Comparison of ENCODE assay signal across 8 cellular contexts in genomic region chr11:10623797-10624761, GRCh38. TPM values are rescaled to one million over a fixed set of nuclear protein-coding genes. Genes with fewer than 3 reads are reported as not detected.
DNase-seq lines count a peak whose midpoint lies in the region; ATAC-seq and TF ChIP-seq lines count a peak whose summit lies in the region.

No MANE protein-coding gene starts in this region.

- peak in 1 of 3 experiments; percentile 18 for TF ChIP-seq CTCF in vagina (IDR thresholded peaks at IDR 0.05)

- peak overlapping the region; percentile 27 for H3K27ac ChIP-seq in angular gyrus (ENCODE audit: low read depth, low read length)
- H3K27ac ChIP-seq in vagina, result peak overlapping the region; percentile 37

- peaks cover 26% of the 10 kb centered on the region for H3K4me1 ChIP-seq in vagina

- ATAC-seq in left lobe of liver (peak; percentile 32), GM21423 (IDR thresholded peaks at IDR 0.05; ENCODE audit: unreplicated experiment) (no peak)

- intact Hi-C loops in vagina (cut with DNase I), result loop anchor here (10.0 kb wide), 1 partner anchor 111 kb away; no protein-coding TSS in a partner anchor

- no peaks in the 10 kb centered on the region for H3K9me3 ChIP-seq in vagina

- peak; percentile 70 for DNase-seq in NCI-H82 (lab: John Stamatoyannopoulos, UW)
- no peak for DNase-seq in NCI-H82 treated with DMSO at 0.1 percent for 48 hours (lab: John Stamatoyannopoulos, UW; ENCODE audit: unreplicated experiment)
- DNase-seq in NCI-H1105 (lab: John Stamatoyannopoulos, UW), result peak; percentile 39
- no peak for DNase-seq in left lobe of liver (ENCODE audit: low spot score)
- DNase-seq in vagina (ENCODE audit: extremely low spot score in 2 of 2), result no peak
- no peak for DNase-seq in activated CD4-positive, CD25-positive, alpha-beta regulatory T cell (lab: John Stamatoyannopoulos, UW)

- H3K27me3 ChIP-seq in vagina, result no peaks in the 10 kb centered on the region

- TF ChIP-seq POLR2A in vagina (IDR thresholded peaks at IDR 0.05), result no peak

- H3K36me3 ChIP-seq in vagina, result no peaks in the 10 kb centered on the region

- no peak overlapping the region for H3K4me3 ChIP-seq in vagina

RNA-seq across cellular contexts. Expression of gene LYVE1, which starts 55.6 kb away (rescaled TPM):
- total RNA-seq in left lobe of liver (25.6 TPM), vagina (62.9 TPM)

Comparison
In these comparisons a context has a peak if more than half of its experiments do, and no peak if none do; other contexts are left out.
1. DNase-seq: peak in NCI-H82 (single experiment) and NCI-H1105 (single experiment); none in NCI-H82 treated with DMSO at 0.1 percent for 48 hours (single experiment), left lobe of liver (single experiment), vagina (0 of 2) and activated CD4-positive, CD25-positive, alpha-beta regulatory T cell (0 of 4).